Comparison of ENCODE assay signal across 14 cellular contexts in the genomic region with DNA sequence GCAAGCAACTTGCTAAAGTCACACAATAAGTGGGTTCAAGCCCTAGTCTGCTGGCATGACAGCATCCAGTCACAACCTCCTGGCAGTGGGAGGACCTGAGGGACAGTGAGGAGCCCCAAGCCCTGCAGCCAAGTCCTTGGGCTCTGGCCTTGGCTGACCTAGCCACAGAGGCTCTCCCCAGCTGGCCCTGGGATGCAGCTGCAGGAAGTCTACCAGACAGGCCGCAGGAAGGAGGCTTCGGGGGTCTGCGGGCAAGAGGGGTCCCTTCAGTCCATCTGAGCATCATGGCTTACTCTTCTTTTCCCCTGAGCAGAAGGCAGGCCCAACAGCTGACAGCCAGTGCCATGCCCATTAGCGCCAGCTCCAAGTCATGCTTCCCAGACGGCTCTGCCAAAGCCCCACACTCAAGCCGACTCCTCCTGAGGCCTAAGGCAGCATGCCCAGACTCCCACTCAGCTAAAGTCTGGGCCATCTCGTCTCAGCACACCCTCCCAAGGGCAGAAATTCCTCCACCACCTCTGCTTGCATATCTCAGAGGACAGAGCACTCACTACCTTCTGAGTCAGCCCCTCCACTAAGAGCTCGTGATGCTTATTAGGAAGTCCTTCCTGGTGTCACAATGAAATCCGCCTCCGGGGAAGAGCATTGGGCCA. TPM values are rescaled to one million over a fixed set of nuclear protein-coding genes. Genes with fewer than 3 reads are reported as not detected.
DNase-seq lines count a peak whose midpoint lies in the region; ATAC-seq and TF ChIP-seq lines count a peak whose summit lies in the region.
"Had no signal": no experiment of that assay in that cellular context is flagged by ENCODE, and none has a peak within 500 bp of the region (broad histone marks: within the 10 kb centered on the region; RNA-seq: fewer than 3 reads in every experiment).

No MANE protein-coding gene starts in this region.

- no peaks in the 10 kb centered on the region for H3K27me3 ChIP-seq in WERI-Rb-1 (ENCODE audit: insufficient read depth, low read depth, severe bottlenecking)
- no peaks in the 10 kb centered on the region for H3K27me3 ChIP-seq in gastrocnemius medialis
- H3K27me3 ChIP-seq: Peyer's patch had no signal

- intact Hi-C loops in left ventricle myocardium superior (cut with micrococcal nuclease), result no loop called here
- intact Hi-C loops in gastrocnemius medialis (cut with DNase I; ENCODE audit: low total_unique reads), result no loop called here

- peaks cover 0 to 8% of the 10 kb centered on the region in 2 donors for H3K4me1 ChIP-seq in gastrocnemius medialis

- in situ Hi-C loops in gastrocnemius medialis (cut with MboI; ENCODE audit: low sequenced_read_pairs in 4 of 4), result no loop called here

- no peaks in the 10 kb centered on the region for H3K9me3 ChIP-seq in WERI-Rb-1 (ENCODE audit: severe bottlenecking)
- no peaks in the 10 kb centered on the region for H3K9me3 ChIP-seq in gastrocnemius medialis
- H3K9me3 ChIP-seq: Peyer's patch had no signal

- peak overlapping the region; percentile 97 for H3K27ac ChIP-seq in WERI-Rb-1
- H3K27ac ChIP-seq in gastrocnemius medialis, result peak overlapping the region; percentile 59 to 68 (median 66)

- H3K4me3 ChIP-seq in WERI-Rb-1 (ENCODE audit: low read depth, low read length) (no peak overlapping the region), gastrocnemius medialis (no peak overlapping the region)
- H3K4me3 ChIP-seq: Peyer's patch had no signal

- H3K36me3 ChIP-seq in WERI-Rb-1 (peaks cover 57% of the 10 kb centered on the region), gastrocnemius medialis (no peaks in the 10 kb centered on the region)
- H3K36me3 ChIP-seq: Peyer's patch had no signal

- TF ChIP-seq POLR2A in gastrocnemius medialis (IDR thresholded peaks at IDR 0.05), result no peak

- DNase-seq in EH (ENCODE audit: low read depth) (peak; percentile 82), WERI-Rb-1 (peak; percentile 64), left ventricle myocardium superior (peak; percentile 75), gastrocnemius medialis (peak in 1 of 2 donors; percentile 41), putamen (ENCODE audit: low spot score) (no peak), T1000 (lab: John Stamatoyannopoulos, UW) (no peak)
- DNase-seq: activated CD8-positive, alpha-beta T cell treated with anti-CD3 and anti-CD28 coated beads, Interleukin-2, amount 10 ng/mL, durations not matched to agents 7 days and 5 days; CD8-positive, alpha-beta T cell; T-helper 9 cell had no signal

- peak; percentile 71 for ATAC-seq in left ventricle myocardium superior
- peak in 1 of 2 donors; percentile 58 for ATAC-seq in gastrocnemius medialis
- ATAC-seq in HG02973 (IDR thresholded peaks at IDR 0.05; ENCODE audit: unreplicated experiment), result no peak
- no peak for ATAC-seq in GM19328 (IDR thresholded peaks at IDR 0.05; ENCODE audit: unreplicated experiment)
- ATAC-seq: activated CD8-positive, alpha-beta T cell treated with anti-CD3 and anti-CD28 coated beads, Interleukin-2, amount 10 ng/mL, durations not matched to agents 7 days and 5 days; CD8-positive, alpha-beta T cell had no signal

- no peak for TF ChIP-seq CTCF in WERI-Rb-1 (IDR thresholded peaks at IDR 0.05; ENCODE audit: low read depth, low read length)
- no peak for TF ChIP-seq CTCF in gastrocnemius medialis (IDR thresholded peaks at IDR 0.05 in 4 of 5, conservative IDR thresholded peaks at IDR 0.05 in 1 of 5)

RNA-seq across cellular contexts. Expression of gene SLC1A7, which starts 20.1 kb away (rescaled TPM):
- 0.32 TPM for total RNA-seq in left ventricle myocardium superior
- total RNA-seq in gastrocnemius medialis, result 1 to 10 TPM in 1 of 4 donors, under 1 TPM in 2, not detected in 1; 0.24 to 1.1 (median 0.25) TPM
- total RNA-seq: activated CD8-positive, alpha-beta T cell treated with anti-CD3 and anti-CD28 coated beads, Interleukin-2, amount 10 ng/mL, durations not matched to agents 7 days and 5 days; CD8-positive, alpha-beta T cell; kidney epithelial cell; neural crest cell had no signal

Comparison
In these comparisons a context has a peak if more than half of its experiments do, and no peak if none do; other contexts are left out.
1. DNase-seq: peak in EH (single experiment), WERI-Rb-1 (single experiment) and left ventricle myocardium superior (single experiment); none in putamen (single experiment) and T1000 (single experiment).